In genomic region chr13:48769107-48769704, GRCh38 we compare ENCODE assay signal across 8 cellular contexts.
A peak's percentile ranks its signal among the peaks of the same experiment; 100 is the strongest.
DNase-seq lines count a peak whose midpoint lies in the region; ATAC-seq lines count a peak whose summit lies in the region.

No MANE protein-coding gene starts in this region.

- H3K27me3 ChIP-seq in CD4-positive, alpha-beta memory T cell (ENCODE audit: insufficient read depth, low read length), result no peaks in the 10 kb centered on the region
- H3K27me3 ChIP-seq in mesendoderm (ENCODE audit: insufficient read depth, low read length, poor library complexity), result no peaks in the 10 kb centered on the region

- H2BK15ac ChIP-seq in mesendoderm (replicated peaks; ENCODE audit: low read depth), result peak overlapping the region; percentile 64

- H3K4me1 ChIP-seq in CD4-positive, alpha-beta memory T cell (ENCODE audit: insufficient read depth, low read length), result no peaks in the 10 kb centered on the region
- no peaks in the 10 kb centered on the region for H3K4me1 ChIP-seq in mesendoderm (ENCODE audit: control insufficient read depth, low read depth, low read length)

- H3K36me3 Mint-ChIP-seq in CD4-positive, alpha-beta memory T cell, result peaks cover 9 to 15% of the 10 kb centered on the region in 2 donors
- peaks cover 6% of the 10 kb centered on the region for H3K36me3 Mint-ChIP-seq in activated CD4-positive, alpha-beta memory T cell treated with anti-CD3 and anti-CD28 coated beads for 36 hours

- no CpG with 5 or more reads among the region's 4 CpGs for WGBS in mesendoderm (ENCODE audit: extremely low coverage, insufficient coverage, low lambda C conversion rate)

- no peak overlapping the region for H3K23ac ChIP-seq in mesendoderm (ENCODE audit: low read length)

- H3K56ac ChIP-seq in mesendoderm (ENCODE audit: low read length), result no peak overlapping the region

- H4K8ac ChIP-seq in mesendoderm (ENCODE audit: low read depth, low read length), result no peak overlapping the region

- no peak overlapping the region for H3K27ac ChIP-seq in CD4-positive, alpha-beta memory T cell (ENCODE audit: low read depth, low read length)
- H3K27ac ChIP-seq in mesendoderm (ENCODE audit: low read depth, low read length), result no peak overlapping the region

- H3K27me3 Mint-ChIP-seq in CD4-positive, alpha-beta memory T cell, result peaks cover 6 to 8% of the 10 kb centered on the region in 2 donors
- H3K27me3 Mint-ChIP-seq in activated CD4-positive, alpha-beta memory T cell treated with anti-CD3 and anti-CD28 coated beads for 36 hours, result peaks cover 8% of the 10 kb centered on the region

- POLR2A ChIA-PET in CD4-positive, alpha-beta memory T cell (lab: Charles Lee; ENCODE audit: partially characterized antibody), result interaction anchor here (1.1 kb wide), 2 partner anchors 207 to 436 kb away, joined by 3 read pairs; partner anchors contain the start of gene FNDC3A
- POLR2A ChIA-PET in activated CD4-positive, alpha-beta memory T cell treated with anti-CD3 and anti-CD28 coated beads for 36 hours (lab: Charles Lee), result no interaction called here

- H3K9me3 Mint-ChIP-seq in CD4-positive, alpha-beta memory T cell, result peaks cover 4 to 42% (median 30%) of the 10 kb centered on the region in 8 donors
- peaks cover 24% of the 10 kb centered on the region for H3K9me3 Mint-ChIP-seq in activated CD4-positive, alpha-beta memory T cell treated with anti-CD3 and anti-CD28 coated beads for 36 hours

- no peak overlapping the region for H3K18ac ChIP-seq in mesendoderm (ENCODE audit: low read length)

- no peaks in the 10 kb centered on the region for H3K79me1 ChIP-seq in mesendoderm (ENCODE audit: low read length)

- ATAC-seq in GM19395 (IDR thresholded peaks at IDR 0.05; ENCODE audit: unreplicated experiment), result peak; percentile 97
- peak; percentile 90 for ATAC-seq in HG03521 (IDR thresholded peaks at IDR 0.05; ENCODE audit: unreplicated experiment)

- no peak overlapping the region for H4K5ac ChIP-seq in mesendoderm (ENCODE audit: low read length)

- H3K36me3 ChIP-seq in CD4-positive, alpha-beta memory T cell (ENCODE audit: insufficient read depth, low read length), result no peaks in the 10 kb centered on the region
- no peaks in the 10 kb centered on the region for H3K36me3 ChIP-seq in mesendoderm (ENCODE audit: control insufficient read depth, insufficient read depth, low read length)

- H3K79me2 ChIP-seq in mesendoderm (ENCODE audit: control insufficient read depth, insufficient read depth, low read length), result no peaks in the 10 kb centered on the region

- no peak overlapping the region for H2BK120ac ChIP-seq in mesendoderm (ENCODE audit: low read depth, low read length)

- H3K4me3 Mint-ChIP-seq in CD4-positive, alpha-beta memory T cell, result peak overlapping the region in 1 of 8 donors; percentile 11
- no peak overlapping the region for H3K4me3 Mint-ChIP-seq in activated CD4-positive, alpha-beta memory T cell treated with anti-CD3 and anti-CD28 coated beads for 36 hours

- H3K9ac ChIP-seq in mesendoderm (ENCODE audit: low read length), result no peak overlapping the region

- CTCF ChIA-PET in CD4-positive, alpha-beta memory T cell (lab: Charles Lee; ENCODE audit: partially characterized antibody), result interaction anchor here (0.6 to 7.4 kb wide), 26 partner anchors 9 to 1940 kb away, joined by 3 to 71 read pairs (median 4); partner anchors contain the start of genes CYSLTR2 and NUDT15
- CTCF ChIA-PET in activated CD4-positive, alpha-beta memory T cell treated with anti-CD3 and anti-CD28 coated beads for 36 hours (lab: Charles Lee), result interaction anchor here (0.6 to 6.6 kb wide), 43 partner anchors 9 to 1937 kb away, joined by 3 to 136 read pairs (median 4); partner anchors contain the start of gene CYSLTR2

- peaks cover 0 to 6% of the 10 kb centered on the region in 2 donors for H3K9me3 ChIP-seq in CD4-positive, alpha-beta memory T cell (ENCODE audit: control insufficient read depth in 1 of 2, low read length in 2 of 2)

- H3K4me2 ChIP-seq in mesendoderm (ENCODE audit: low read length), result no peak overlapping the region

- H2BK5ac ChIP-seq in mesendoderm (ENCODE audit: low read length), result no peak overlapping the region

- peak; percentile 83 to 85 (median 85) for DNase-seq in CD4-positive, alpha-beta memory T cell
- DNase-seq in NCI-H748 treated with DMSO at 0.1 percent for 48 hours (lab: John Stamatoyannopoulos, UW), result peak; percentile 83
- DNase-seq in activated CD4-positive, alpha-beta memory T cell treated with anti-CD3 and anti-CD28 coated beads for 36 hours, result peak; percentile 81
- peak; percentile 82 for DNase-seq in effector CD4-positive, alpha-beta T cell
- DNase-seq in mesendoderm, result peak; percentile 91
- DNase-seq in stimulated activated CD8-positive, alpha-beta memory T cell treated with anti-CD3 and anti-CD28 coated beads, Interleukin-4, amount 100 ng/mL, for 48 hours, result peak; percentile 91

- H2AK5ac ChIP-seq in mesendoderm (ENCODE audit: low read length), result no peak overlapping the region

- intact Hi-C loops in CD4-positive, alpha-beta memory T cell (cut with micrococcal nuclease), result loop anchor here (1.0 kb wide), 8 partner anchors 37 to 731 kb away; partner anchors contain the start of gene ITM2B
- intact Hi-C loops in activated CD4-positive, alpha-beta memory T cell treated with anti-CD3 and anti-CD28 coated beads for 36 hours (cut with micrococcal nuclease), result loop anchor here (1.0 to 2.0 kb wide), 6 partner anchors 20 to 642 kb away; partner anchors contain the start of gene CYSLTR2

- H3K4me1 Mint-ChIP-seq in CD4-positive, alpha-beta memory T cell, result peaks cover 3 to 15% (median 5%) of the 10 kb centered on the region in 4 donors
- peaks cover 27% of the 10 kb centered on the region for H3K4me1 Mint-ChIP-seq in activated CD4-positive, alpha-beta memory T cell treated with anti-CD3 and anti-CD28 coated beads for 36 hours (ENCODE audit: low read depth)

- peak overlapping the region in 2 of 7 donors; percentile 5 to 58 for H3K27ac Mint-ChIP-seq in CD4-positive, alpha-beta memory T cell
- H3K27ac Mint-ChIP-seq in activated CD4-positive, alpha-beta memory T cell treated with anti-CD3 and anti-CD28 coated beads for 36 hours, result no peak overlapping the region

- no peak overlapping the region for H3K4ac ChIP-seq in mesendoderm (ENCODE audit: low read depth, low read length)

- H3K4me3 ChIP-seq in CD4-positive, alpha-beta memory T cell (ENCODE audit: low read length in 2 of 2), result no peak overlapping the region
- no peak overlapping the region for H3K4me3 ChIP-seq in mesendoderm (ENCODE audit: low read length)
